In genomic region chr9:98536542-98537173, GRCh38 we compare ENCODE assay signal across 8 cellular contexts.
DNase-seq lines count a peak whose midpoint lies in the region; TF ChIP-seq lines count a peak whose summit lies in the region.
"Had no signal": no experiment of that assay in that cellular context is flagged by ENCODE, and none has a peak within 500 bp of the region (broad histone marks: within the 10 kb centered on the region; RNA-seq: fewer than 3 reads in every experiment).

No MANE protein-coding gene starts in this region.

- H3K27ac Mint-ChIP-seq in activated T-helper 2 cell treated with anti-CD3 and anti-CD28 coated beads, Interferon-gamma antibody, Interleukin-2, Interleukin-4, amounts not matched to agents 10 μg/mL and 5 μg/mL and 100 μg/mL, durations not matched to agents 14 hours and 24 hours and 36 hours: no peak overlapping the region
- no peak overlapping the region for H3K27ac Mint-ChIP-seq in neural crest cell (ENCODE audit: unreplicated experiment)

- H3K27me3 Mint-ChIP-seq in activated T-helper 2 cell treated with anti-CD3 and anti-CD28 coated beads, Interferon-gamma antibody, Interleukin-2, Interleukin-4, amounts not matched to agents 10 μg/mL and 5 μg/mL and 100 μg/mL, durations not matched to agents 14 hours and 24 hours and 36 hours (ENCODE audit: low read depth): peaks cover 2% of the 10 kb centered on the region
- peaks cover 5% of the 10 kb centered on the region for H3K27me3 Mint-ChIP-seq in neural crest cell (ENCODE audit: low read depth)

- peak; percentile 43 for DNase-seq in Jurkat, Clone E6-1 (ENCODE audit: low read depth, low spot score)
- DNase-seq in activated T-helper 2 cell treated with anti-CD3 and anti-CD28 coated beads, Interferon-gamma antibody, Interleukin-2, Interleukin-4, amounts not matched to agents 10 μg/mL and 5 μg/mL and 100 μg/mL, durations not matched to agents 14 hours and 24 hours and 36 hours (ENCODE audit: low spot score): peak; percentile 13
- DNase-seq in neural crest cell (ENCODE audit: low read depth, low spot score) (no peak), AG08396 (ENCODE audit: low spot score) (no peak), kidney glomerular epithelial cell (lab: John Stamatoyannopoulos, UW) (no peak), NCI-H2107 treated with DMSO at 0.1 percent for 48 hours (lab: John Stamatoyannopoulos, UW; ENCODE audit: unreplicated experiment) (no peak)
- DNase-seq: stomach had no signal

- no peaks in the 10 kb centered on the region for H3K9me3 Mint-ChIP-seq in activated T-helper 2 cell treated with anti-CD3 and anti-CD28 coated beads, Interferon-gamma antibody, Interleukin-2, Interleukin-4, amounts not matched to agents 10 μg/mL and 5 μg/mL and 100 μg/mL, durations not matched to agents 14 hours and 24 hours and 36 hours
- no peaks in the 10 kb centered on the region for H3K9me3 Mint-ChIP-seq in neural crest cell

- H3K36me3 Mint-ChIP-seq in activated T-helper 2 cell treated with anti-CD3 and anti-CD28 coated beads, Interferon-gamma antibody, Interleukin-2, Interleukin-4, amounts not matched to agents 10 μg/mL and 5 μg/mL and 100 μg/mL, durations not matched to agents 14 hours and 24 hours and 36 hours (ENCODE audit: low read depth): no peaks in the 10 kb centered on the region
- no peaks in the 10 kb centered on the region for H3K36me3 Mint-ChIP-seq in neural crest cell (ENCODE audit: low read depth)

- no peak overlapping the region for H3K4me3 Mint-ChIP-seq in activated T-helper 2 cell treated with anti-CD3 and anti-CD28 coated beads, Interferon-gamma antibody, Interleukin-2, Interleukin-4, amounts not matched to agents 10 μg/mL and 5 μg/mL and 100 μg/mL, durations not matched to agents 14 hours and 24 hours and 36 hours (ENCODE audit: low read depth)
- no peak overlapping the region for H3K4me3 Mint-ChIP-seq in neural crest cell

- TF ChIP-seq CTCF in GM12872 (IDR thresholded peaks at IDR 0.05; ENCODE audit: insufficient read depth, low read depth, low read length) (peak; percentile 81), neural crest cell (conservative IDR thresholded peaks at IDR 0.05) (peak; percentile 39)

- intact Hi-C loops in activated T-helper 2 cell treated with anti-CD3 and anti-CD28 coated beads, Interferon-gamma antibody, Interleukin-2, Interleukin-4, amounts not matched to agents 10 μg/mL and 5 μg/mL and 100 μg/mL, durations not matched to agents 14 hours and 24 hours and 36 hours (cut with micrococcal nuclease): loop anchor here (5.0 kb wide), 1 partner anchor 236 kb away; no protein-coding TSS in a partner anchor

- no peak overlapping the region for H3K4me3 ChIP-seq in Jurkat, Clone E6-1 (ENCODE audit: low read length)
- H3K4me3 ChIP-seq: stomach had no signal

- no peaks in the 10 kb centered on the region for H3K4me1 Mint-ChIP-seq in activated T-helper 2 cell treated with anti-CD3 and anti-CD28 coated beads, Interferon-gamma antibody, Interleukin-2, Interleukin-4, amounts not matched to agents 10 μg/mL and 5 μg/mL and 100 μg/mL, durations not matched to agents 14 hours and 24 hours and 36 hours (ENCODE audit: low read depth)
- H3K4me1 Mint-ChIP-seq in neural crest cell: peaks cover 6% of the 10 kb centered on the region

Comparison
In these comparisons a context has a peak if more than half of its experiments do, and no peak if none do; other contexts are left out.
1. DNase-seq: peak in Jurkat, Clone E6-1 (single experiment) and activated T-helper 2 cell treated with anti-CD3 and anti-CD28 coated beads, Interferon-gamma antibody, Interleukin-2, Interleukin-4, amounts not matched to agents 10 μg/mL and 5 μg/mL and 100 μg/mL, durations not matched to agents 14 hours and 24 hours and 36 hours (single experiment); none in neural crest cell (single experiment), AG08396 (single experiment), kidney glomerular epithelial cell (single experiment) and NCI-H2107 treated with DMSO at 0.1 percent for 48 hours (single experiment).